Comparison of ENCODE assay signal across 8 cellular contexts in the genomic region with DNA sequence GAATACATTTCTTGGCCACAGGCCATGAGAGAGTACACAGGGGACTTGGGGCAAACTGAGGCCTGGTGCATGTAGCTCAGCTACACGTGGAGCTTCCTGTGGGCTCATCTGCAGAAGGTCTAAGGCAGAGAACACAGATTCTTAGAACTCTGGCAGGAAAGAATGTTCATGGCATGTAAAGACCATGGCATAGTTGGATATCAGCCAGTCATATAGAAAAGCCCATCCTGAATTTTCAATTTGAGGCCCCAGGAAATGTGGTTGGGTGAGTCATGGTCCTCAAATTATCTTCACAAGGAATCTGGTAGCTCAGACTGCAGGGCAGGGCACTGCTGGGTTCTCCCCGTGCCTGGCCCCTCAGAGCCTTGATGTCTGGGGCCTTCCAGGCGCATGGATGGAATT. TPM values are rescaled to one million over a fixed set of nuclear protein-coding genes. Genes with fewer than 3 reads are reported as not detected.
DNase-seq lines count a peak whose midpoint lies in the region; ATAC-seq and TF ChIP-seq lines count a peak whose summit lies in the region.
"Had no signal": no experiment of that assay in that cellular context is flagged by ENCODE, and none has a peak within 500 bp of the region (broad histone marks: within the 10 kb centered on the region; RNA-seq: fewer than 3 reads in every experiment).

No MANE protein-coding gene starts in this region.

- no peaks in the 10 kb centered on the region for H3K27me3 ChIP-seq in HCT116 (ENCODE audit: insufficient read depth, low read length)
- no peaks in the 10 kb centered on the region for H3K27me3 ChIP-seq in psoas muscle (ENCODE audit: insufficient read depth in 3 of 3, low read length in 2 of 3)

- H3K9me3 ChIP-seq in HCT116 (ENCODE audit: control insufficient read depth in 1 of 2, insufficient read depth in 1 of 2, low read depth in 1 of 2, low read length in 2 of 2) = no peaks in the 10 kb centered on the region
- no peaks in the 10 kb centered on the region for H3K9me3 ChIP-seq in psoas muscle

- H3K79me2 ChIP-seq in HCT116 (ENCODE audit: insufficient read depth, low read length) = no peaks in the 10 kb centered on the region

- H3K27ac ChIP-seq in HCT116 (ENCODE audit: low read depth, low read length) (peak overlapping the region; percentile 12; the same call in 1 of the 2 replicates), RWPE1 (peak overlapping the region; percentile 76), psoas muscle (peak overlapping the region; percentile 2)

- CTCF ChIA-PET in HCT116 (lab: Charles Lee) (no interaction called here), RWPE1 (lab: Yijun Ruan, JAX) (interaction anchor here (1.2 kb wide), 1 partner anchor 99 kb away, joined by 6 read pairs; no protein-coding TSS in a partner anchor)

- H3K9ac ChIP-seq in HCT116 (ENCODE audit: low read length) = peak overlapping the region; percentile 28; the same call in 1 of the 2 replicates

- peak overlapping the region; percentile 70 for H3K4me2 ChIP-seq in HCT116 (ENCODE audit: low read length)

- no peak for TF ChIP-seq RAD21 in HCT116 (IDR thresholded peaks at IDR 0.05; ENCODE audit: low read depth)

- intact Hi-C loops in HCT116 (cut with micrococcal nuclease) (no loop called here), psoas muscle (cut with DNase I) (no loop called here)

- RAD21 ChIA-PET in HCT116 (lab: Charles Lee; ENCODE audit: low non-redundant PET in 1 of 2, low total read pairs in 2 of 2, uncharacterized antibody in 2 of 2, unreplicated experiment in 2 of 2) = no interaction called here

- POLR2A ChIA-PET in HCT116 (lab: Charles Lee) = no interaction called here
- POLR2A ChIA-PET in RWPE1 (lab: Yijun Ruan, JAX; ENCODE audit: low non-redundant PET) = interaction anchor here (0.5 to 0.6 kb wide), 2 partner anchors 127 to 461 kb away, joined by 3 to 4 read pairs; no protein-coding TSS in a partner anchor

- WGBS in psoas muscle, 3 donors = 52 to 84% (median 60%) methylated on average over 3 of the region's 3 CpGs

- no peaks in the 10 kb centered on the region for H3K9me2 ChIP-seq in HCT116 (ENCODE audit: insufficient read depth)

- BruUV-seq in HCT116 (replicated peaks; lab: Mats Ljungman, UMichigan) = no TSS peak

- ATAC-seq in HCT116 = peak; percentile 75
- no peak for ATAC-seq in psoas muscle
- ATAC-seq in HG03521 (IDR thresholded peaks at IDR 0.05; ENCODE audit: unreplicated experiment) = no peak

- no peak for DNase-seq in HCT116 (ENCODE audit: low read depth, low spot score)
- DNase-seq in RWPE1 (ENCODE audit: low spot score) = peak; percentile 71
- DNase-seq in dermis blood vessel endothelial cell = peak; percentile 56
- DNase-seq in psoas muscle = peak in 1 of 2 donors; percentile 8
- no peak for DNase-seq in NK-92 treated with Interleukin-12 subunit alpha and Interleukin-12 subunit beta, amount 100 ng/mL, for 24 hours (lab: John Stamatoyannopoulos, UW)
- DNase-seq in NCI-H1436 (lab: John Stamatoyannopoulos, UW) = no peak
- DNase-seq: effector memory CD4-positive, alpha-beta T cell had no signal

- no peak for TF ChIP-seq POLR2A in HCT116 (IDR thresholded peaks at IDR 0.05; ENCODE audit: borderline replicate concordance, extremely low read depth, insufficient read depth, insufficient read length)

- TF ChIP-seq CTCF in HCT116 (IDR thresholded peaks at IDR 0.05 in 2 of 3, conservative IDR thresholded peaks at IDR 0.05 in 1 of 3; ENCODE audit: borderline replicate concordance in 1 of 3, insufficient read depth in 1 of 3, low read depth in 2 of 3, low read length in 2 of 3) = no peak
- no peak for TF ChIP-seq CTCF in RWPE1 (conservative IDR thresholded peaks at IDR 0.05; ENCODE audit: low read depth)
- TF ChIP-seq CTCF in psoas muscle (IDR thresholded peaks at IDR 0.05) = no peak

- H3K36me3 ChIP-seq in HCT116 (ENCODE audit: control insufficient read depth in 1 of 2, insufficient read depth in 2 of 2, low read length in 2 of 2) (no peaks in the 10 kb centered on the region), psoas muscle (ENCODE audit: insufficient read depth in 1 of 2, low read depth in 1 of 2) (peaks cover 2 to 38% of the 10 kb centered on the region in 2 donors)

- H2AFZ ChIP-seq in HCT116 (ENCODE audit: low read depth, low read length, poor library complexity, severe bottlenecking) = no peak overlapping the region

- H3K4me1 ChIP-seq in HCT116 (ENCODE audit: control insufficient read depth in 1 of 2, insufficient read depth in 2 of 2, low read length in 2 of 2) (peaks cover 30 to 46% of the 10 kb centered on the region in 2 experiments), psoas muscle (peaks cover 30% of the 10 kb centered on the region)

- H4K20me1 ChIP-seq in HCT116 (ENCODE audit: insufficient read depth) = no peaks in the 10 kb centered on the region

- H3K4me3 ChIP-seq in HCT116 (replicated peaks in 1 of 2; ENCODE audit: low read depth in 1 of 2, low read length in 2 of 2) (no peak overlapping the region), psoas muscle (no peak overlapping the region)

TF ChIP-seq in HCT116, 20 proteins besides CTCF, POLR2A, EP300 and RAD21 (continues in another document):
- TF ChIP-seq ZFX (IDR thresholded peaks at IDR 0.05) (no peak), SP1 (IDR thresholded peaks at IDR 0.05; ENCODE audit: low read depth) (peak; percentile 46; the same call in 1 of the 2 replicates), TCF7L2 (IDR thresholded peaks at IDR 0.05; ENCODE audit: borderline replicate concordance, extremely low read depth, insufficient read depth, insufficient read length) (peak; percentile 13), ZBTB33 (IDR thresholded peaks at IDR 0.05; ENCODE audit: extremely low read depth, insufficient replicate concordance, low read length) (no peak), POLR2AphosphoS5 (IDR thresholded peaks at IDR 0.05; ENCODE audit: low read depth, low read length) (peak; percentile 38), SRF (IDR thresholded peaks at IDR 0.05; ENCODE audit: low read depth) (no peak), EZH2phosphoT487 (IDR thresholded peaks at IDR 0.05; ENCODE audit: borderline replicate concordance) (no peak), SIN3A (IDR thresholded peaks at IDR 0.05; ENCODE audit: low read depth) (no peak), MAX (IDR thresholded peaks at IDR 0.05) (peak; percentile 31; the same call in 1 of the 2 replicates), ELF1 (IDR thresholded peaks at IDR 0.05; ENCODE audit: borderline replicate concordance, low read depth) (no peak), CBX3 (IDR thresholded peaks at IDR 0.05; ENCODE audit: low read depth) (no peak), EZH2 (IDR thresholded peaks at IDR 0.05) (no peak), FOSL1 (IDR thresholded peaks at IDR 0.05; ENCODE audit: low read depth) (peak; percentile 36; the same call in 1 of the 2 replicates), EGR1 (IDR thresholded peaks at IDR 0.05; ENCODE audit: low read depth) (no peak)
- TF ChIP-seq, protein P1, sequence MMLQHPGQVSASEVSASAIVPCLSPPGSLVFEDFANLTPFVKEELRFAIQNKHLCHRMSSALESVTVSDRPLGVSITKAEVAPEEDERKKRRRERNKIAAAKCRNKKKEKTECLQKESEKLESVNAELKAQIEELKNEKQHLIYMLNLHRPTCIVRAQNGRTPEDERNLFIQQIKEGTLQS (IDR thresholded peaks at IDR 0.05) = no peak

RNA-seq across cellular contexts. Expression of gene ST3GAL4, which starts 13.7 kb away (rescaled TPM):
- total RNA-seq in HCT116 (2021; ENCODE audit: unreplicated experiment) (13.1 TPM), dermis blood vessel endothelial cell (15.8 and 16.1 TPM in 2 replicates), psoas muscle (1 to 10 TPM; 4.1 to 9.3 (median 6.3) TPM)
- polyA plus RNA-seq in HCT116 (2012) = 13.6 and 14.7 TPM in 2 replicates
- 1 to 10 TPM; 3.5 to 4.7 (median 3.6) TPM for polyA plus RNA-seq in psoas muscle

RNA-seq across cellular contexts. Expression of gene DCPS, which starts 37.9 kb away (rescaled TPM):
- total RNA-seq in HCT116 (2021; ENCODE audit: unreplicated experiment) (25.6 TPM), dermis blood vessel endothelial cell (6.6 and 11.4 TPM in 2 replicates), psoas muscle (10 to 100 TPM; 11.8 to 16.7 (median 14.2) TPM)
- 32.0 and 34.0 TPM in 2 replicates for polyA plus RNA-seq in HCT116 (2012)
- 10 to 100 TPM; 12.1 to 20.5 (median 15.5) TPM for polyA plus RNA-seq in psoas muscle

RNA-seq across cellular contexts. Expression of gene TIRAP, which starts 58.9 kb away (rescaled TPM):
- total RNA-seq in HCT116 (2021; ENCODE audit: unreplicated experiment) (10.8 TPM), dermis blood vessel endothelial cell (5.1 and 6.8 TPM in 2 replicates), psoas muscle (1 to 10 TPM; 5.8 to 9.6 (median 6.5) TPM)
- 8.3 and 9.0 TPM in 2 replicates for polyA plus RNA-seq in HCT116 (2012)
- 1 to 10 TPM; 3.3 to 7.9 (median 4.1) TPM for polyA plus RNA-seq in psoas muscle

Comparison
In these comparisons a context has a peak if more than half of its experiments do, and no peak if none do; other contexts are left out.
1. DNase-seq: peak in RWPE1 (single experiment) and dermis blood vessel endothelial cell (single experiment); none in HCT116 (single experiment), NK-92 treated with Interleukin-12 subunit alpha and Interleukin-12 subunit beta, amount 100 ng/mL, for 24 hours (single experiment) and NCI-H1436 (single experiment).
2. H3K27ac ChIP-seq: peak in every context shown above with its lines; median percentile 76 in RWPE1; 12 in HCT116; 2 in psoas muscle.